Comparison of ENCODE assay signal across 41 cellular contexts in genomic region chr1:206127336-206127735, GRCh38. TPM values are rescaled to one million over a fixed set of nuclear protein-coding genes. Genes with fewer than 3 reads are reported as not detected.
"Had no signal": no experiment of that assay in that cellular context is flagged by ENCODE, and none has a peak within 500 bp of the region (broad histone marks: within the 10 kb centered on the region; RNA-seq: fewer than 3 reads in every experiment).

No MANE protein-coding gene starts in this region.

- H3K4me3 ChIP-seq: adrenal gland, ascending aorta, body of pancreas, breast epithelium, cardiac muscle cell had no signal

- H3K27me3 ChIP-seq: ascending aorta, body of pancreas, brain microvascular endothelial cell, breast epithelium, cardiac muscle cell had no signal

- H3K4me3 Mint-ChIP-seq: activated naive CD4-positive, alpha-beta T cell treated with anti-CD3 and anti-CD28 coated beads for 36 hours; activated naive CD4-positive, alpha-beta T cell treated with anti-CD3 and anti-CD28 coated beads, Interleukin-2, amount 10 ng/mL, durations not matched to agents 7 days and 5 days; activated naive CD4-positive, alpha-beta T cell treated with anti-CD3 and anti-CD28 coated beads, Interleukin-2, amount 50 U/mL, for 24 hours; activated naive CD8-positive, alpha-beta T cell; activated naive CD8-positive, alpha-beta T cell treated with anti-CD3 and anti-CD28 coated beads for 36 hours; activated naive CD8-positive, alpha-beta T cell treated with anti-CD3 and anti-CD28 coated beads, Interleukin-2, amount 10 ng/mL, durations not matched to agents 7 days and 5 days; activated naive CD8-positive, alpha-beta T cell treated with anti-CD3 and anti-CD28 coated beads, Interleukin-2, amount 50 U/mL, for 24 hours; activated T-cell treated with anti-CD3 and anti-CD28 coated beads, Interleukin-2, amount 50 U/mL, for 24 hours; activated T-cell treated with anti-CD3 and anti-CD28 coated beads, Interleukin-2, amount 50 U/mL, for 4 hours; activated T-cell treated with anti-CD3 and anti-CD28 coated beads, Interleukin-2, amount 50 U/mL, for 72 hours; activated T-helper 1 cell treated with anti-CD3 and anti-CD28 coated beads, Interleukin-12 subunit alpha, Interleukin-12 subunit beta, Interleukin-2, Interleukin-4 antibody, amounts not matched to agents 30 ng/mL and 10 ng/mL and 1 ng/mL, durations not matched to agents 14 hours and 24 hours and 36 hours; activated T-helper 17 cell treated with anti-CD3 and anti-CD28 coated beads, Interleukin-2, amount 50 U/mL, for 72 hours; brain; central memory CD8-positive, alpha-beta T cell had no signal

- H3K27ac ChIP-seq: adrenal gland, ascending aorta, body of pancreas, brain microvascular endothelial cell, breast epithelium, cardiac muscle cell had no signal

- ATAC-seq: activated naive CD4-positive, alpha-beta T cell treated with anti-CD3 and anti-CD28 coated beads, Interleukin-2, amount 50 U/mL, for 72 hours; activated naive CD8-positive, alpha-beta T cell treated with anti-CD3 and anti-CD28 coated beads, Interleukin-2, amount 50 U/mL, for 24 hours; activated T-cell treated with anti-CD3 and anti-CD28 coated beads, Interleukin-2, amount 50 U/mL, for 4 hours; activated T-cell treated with anti-CD3 and anti-CD28 coated beads, Interleukin-2, amount 50 U/mL, for 72 hours; activated T-helper 17 cell treated with anti-CD3 and anti-CD28 coated beads, Interleukin-2, amount 50 U/mL, for 72 hours; body of pancreas had no signal

- H3K4me1 ChIP-seq: adrenal gland, ascending aorta, body of pancreas, breast epithelium had no signal

- H3K9me3 Mint-ChIP-seq: activated naive CD4-positive, alpha-beta T cell treated with anti-CD3 and anti-CD28 coated beads, Interleukin-2, amount 10 ng/mL, durations not matched to agents 7 days and 5 days; activated naive CD4-positive, alpha-beta T cell treated with anti-CD3 and anti-CD28 coated beads, Interleukin-2, amount 50 U/mL, for 24 hours; activated naive CD8-positive, alpha-beta T cell treated with anti-CD3 and anti-CD28 coated beads, Interleukin-2, amount 50 U/mL, for 24 hours; activated T-helper 17 cell treated with anti-CD3 and anti-CD28 coated beads, Interleukin-2, amount 50 U/mL, for 72 hours; central memory CD8-positive, alpha-beta T cell had no signal

- DNase-seq: activated effector memory CD4-positive, alpha-beta T cell treated with anti-CD3 and anti-CD28 coated beads, Interleukin-2, amount 50 U/mL, for 16 hours; activated effector memory CD4-positive, alpha-beta T cell treated with Interleukin-2 at 50 U/mL for 16 hours; activated gamma-delta T cell; activated gamma-delta T cell treated with Interleukin-2 at 50 U/mL for 16 hours; activated naive CD4-positive, alpha-beta T cell; activated naive CD4-positive, alpha-beta T cell treated with anti-CD3 and anti-CD28 coated beads for 36 hours; activated naive CD4-positive, alpha-beta T cell treated with anti-CD3 and anti-CD28 coated beads, Interleukin-2, amount 10 ng/mL, durations not matched to agents 7 days and 5 days; activated naive CD4-positive, alpha-beta T cell treated with anti-CD3 and anti-CD28 coated beads, Interleukin-2, amount 50 U/mL, for 16 hours; activated naive CD4-positive, alpha-beta T cell treated with Interleukin-2 at 50 U/mL for 16 hours; activated naive CD8-positive, alpha-beta T cell treated with anti-CD3 and anti-CD28 coated beads for 36 hours; activated naive CD8-positive, alpha-beta T cell treated with anti-CD3 and anti-CD28 coated beads, Interleukin-2, amount 10 ng/mL, durations not matched to agents 7 days and 5 days; activated naive CD8-positive, alpha-beta T cell treated with anti-CD3 and anti-CD28 coated beads, Interleukin-2, amount 50 U/mL, for 24 hours; activated T-cell treated with anti-CD3 and anti-CD28 coated beads, Interleukin-2, amount 50 U/mL, for 24 hours; activated T-cell treated with anti-CD3 and anti-CD28 coated beads, Interleukin-2, amount 50 U/mL, for 4 hours; activated T-cell treated with anti-CD3 and anti-CD28 coated beads, Interleukin-2, amount 50 U/mL, for 48 hours; activated T-cell treated with anti-CD3 and anti-CD28 coated beads, Interleukin-2, amount 50 U/mL, for 72 hours; adrenal gland; amygdala; anterior cingulate cortex; aorta; body of pancreas; brain microvascular endothelial cell; caudate nucleus; central memory CD4-positive, alpha-beta T cell; cerebellar nuclear complex had no signal

- H3K36me3 ChIP-seq: adrenal gland, ascending aorta, brain microvascular endothelial cell, breast epithelium, cardiac muscle cell had no signal

- FAIRE-seq: astrocyte, bronchial epithelial cell had no signal

- H3K36me3 Mint-ChIP-seq: activated naive CD4-positive, alpha-beta T cell treated with anti-CD3 and anti-CD28 coated beads, Interleukin-2, amount 10 ng/mL, durations not matched to agents 7 days and 5 days; activated naive CD4-positive, alpha-beta T cell treated with anti-CD3 and anti-CD28 coated beads, Interleukin-2, amount 50 U/mL, for 24 hours; activated naive CD4-positive, alpha-beta T cell treated with anti-CD3 and anti-CD28 coated beads, Interleukin-2, amount 50 U/mL, for 72 hours; activated naive CD8-positive, alpha-beta T cell treated with anti-CD3 and anti-CD28 coated beads for 36 hours; activated naive CD8-positive, alpha-beta T cell treated with anti-CD3 and anti-CD28 coated beads, Interleukin-2, amount 10 ng/mL, durations not matched to agents 7 days and 5 days; brain had no signal

- H3K4me1 Mint-ChIP-seq: activated naive CD4-positive, alpha-beta T cell treated with anti-CD3 and anti-CD28 coated beads, Interleukin-2, amount 10 ng/mL, durations not matched to agents 7 days and 5 days; activated naive CD4-positive, alpha-beta T cell treated with anti-CD3 and anti-CD28 coated beads, Interleukin-2, amount 50 U/mL, for 24 hours; activated naive CD8-positive, alpha-beta T cell treated with anti-CD3 and anti-CD28 coated beads for 36 hours; activated naive CD8-positive, alpha-beta T cell treated with anti-CD3 and anti-CD28 coated beads, Interleukin-2, amount 10 ng/mL, durations not matched to agents 7 days and 5 days; activated naive CD8-positive, alpha-beta T cell treated with anti-CD3 and anti-CD28 coated beads, Interleukin-2, amount 50 U/mL, for 24 hours; activated T-helper 17 cell treated with anti-CD3 and anti-CD28 coated beads, Interleukin-2, amount 50 U/mL, for 72 hours; brain; central memory CD8-positive, alpha-beta T cell had no signal

- H3K27ac Mint-ChIP-seq: activated naive CD4-positive, alpha-beta T cell treated with anti-CD3 and anti-CD28 coated beads for 36 hours; activated naive CD4-positive, alpha-beta T cell treated with anti-CD3 and anti-CD28 coated beads, Interleukin-2, amount 10 ng/mL, durations not matched to agents 7 days and 5 days; activated naive CD4-positive, alpha-beta T cell treated with anti-CD3 and anti-CD28 coated beads, Interleukin-2, amount 50 U/mL, for 24 hours; activated naive CD8-positive, alpha-beta T cell; activated naive CD8-positive, alpha-beta T cell treated with anti-CD3 and anti-CD28 coated beads for 36 hours; activated naive CD8-positive, alpha-beta T cell treated with anti-CD3 and anti-CD28 coated beads, Interleukin-2, amount 10 ng/mL, durations not matched to agents 7 days and 5 days; activated naive CD8-positive, alpha-beta T cell treated with anti-CD3 and anti-CD28 coated beads, Interleukin-2, amount 50 U/mL, for 24 hours; activated T-cell treated with anti-CD3 and anti-CD28 coated beads, Interleukin-2, amount 50 U/mL, for 24 hours; activated T-cell treated with anti-CD3 and anti-CD28 coated beads, Interleukin-2, amount 50 U/mL, for 72 hours; activated T-helper 1 cell treated with anti-CD3 and anti-CD28 coated beads, Interleukin-12 subunit alpha, Interleukin-12 subunit beta, Interleukin-2, Interleukin-4 antibody, amounts not matched to agents 30 ng/mL and 10 ng/mL and 1 ng/mL, durations not matched to agents 14 hours and 24 hours and 36 hours; activated T-helper 17 cell treated with anti-CD3 and anti-CD28 coated beads, Interleukin-2, amount 50 U/mL, for 72 hours; activated T-helper 2 cell treated with anti-CD3 and anti-CD28 coated beads, Interferon-gamma antibody, Interleukin-2, Interleukin-4, amounts not matched to agents 10 μg/mL and 5 μg/mL and 100 μg/mL, durations not matched to agents 14 hours and 24 hours and 36 hours; brain had no signal

- H3K9me3 ChIP-seq: adrenal gland, ascending aorta, body of pancreas, breast epithelium had no signal

RNA-seq across cellular contexts. Expression of gene AVPR1B, which starts 10.1 kb away (rescaled TPM):
- total RNA-seq: activated naive CD4-positive, alpha-beta T cell treated with anti-CD3 and anti-CD28 coated beads for 36 hours; activated naive CD4-positive, alpha-beta T cell treated with anti-CD3 and anti-CD28 coated beads, Interleukin-2, amount 50 U/mL, for 72 hours; activated naive CD8-positive, alpha-beta T cell treated with anti-CD3 and anti-CD28 coated beads for 36 hours; activated naive CD8-positive, alpha-beta T cell treated with anti-CD3 and anti-CD28 coated beads, Interleukin-2, amount 10 ng/mL, durations not matched to agents 7 days and 5 days; activated T-cell treated with anti-CD3 and anti-CD28 coated beads, Interleukin-2, amount 50 U/mL, for 4 hours; activated T-cell treated with anti-CD3 and anti-CD28 coated beads, Interleukin-2, amount 50 U/mL, for 72 hours; activated T-helper 1 cell treated with anti-CD3 and anti-CD28 coated beads, Interleukin-12 subunit alpha, Interleukin-12 subunit beta, Interleukin-2, Interleukin-4 antibody, amounts not matched to agents 30 ng/mL and 10 ng/mL and 1 ng/mL, durations not matched to agents 14 hours and 24 hours and 36 hours; activated T-helper 17 cell treated with anti-CD3 and anti-CD28 coated beads, Interleukin-2, amount 50 U/mL, for 72 hours; activated T-helper 2 cell treated with anti-CD3 and anti-CD28 coated beads, Interferon-gamma antibody, Interleukin-2, Interleukin-4, amounts not matched to agents 10 μg/mL and 5 μg/mL and 100 μg/mL, durations not matched to agents 14 hours and 24 hours and 36 hours; adrenal gland; aorta; ascending aorta; astrocyte; breast epithelium; bronchial epithelial cell; cardiac septum; cerebellum; chondrocyte had no signal
- polyA plus RNA-seq: adrenal gland, aorta had no signal
